ENCODE assay signal across 12 cellular contexts in the genomic region with DNA sequence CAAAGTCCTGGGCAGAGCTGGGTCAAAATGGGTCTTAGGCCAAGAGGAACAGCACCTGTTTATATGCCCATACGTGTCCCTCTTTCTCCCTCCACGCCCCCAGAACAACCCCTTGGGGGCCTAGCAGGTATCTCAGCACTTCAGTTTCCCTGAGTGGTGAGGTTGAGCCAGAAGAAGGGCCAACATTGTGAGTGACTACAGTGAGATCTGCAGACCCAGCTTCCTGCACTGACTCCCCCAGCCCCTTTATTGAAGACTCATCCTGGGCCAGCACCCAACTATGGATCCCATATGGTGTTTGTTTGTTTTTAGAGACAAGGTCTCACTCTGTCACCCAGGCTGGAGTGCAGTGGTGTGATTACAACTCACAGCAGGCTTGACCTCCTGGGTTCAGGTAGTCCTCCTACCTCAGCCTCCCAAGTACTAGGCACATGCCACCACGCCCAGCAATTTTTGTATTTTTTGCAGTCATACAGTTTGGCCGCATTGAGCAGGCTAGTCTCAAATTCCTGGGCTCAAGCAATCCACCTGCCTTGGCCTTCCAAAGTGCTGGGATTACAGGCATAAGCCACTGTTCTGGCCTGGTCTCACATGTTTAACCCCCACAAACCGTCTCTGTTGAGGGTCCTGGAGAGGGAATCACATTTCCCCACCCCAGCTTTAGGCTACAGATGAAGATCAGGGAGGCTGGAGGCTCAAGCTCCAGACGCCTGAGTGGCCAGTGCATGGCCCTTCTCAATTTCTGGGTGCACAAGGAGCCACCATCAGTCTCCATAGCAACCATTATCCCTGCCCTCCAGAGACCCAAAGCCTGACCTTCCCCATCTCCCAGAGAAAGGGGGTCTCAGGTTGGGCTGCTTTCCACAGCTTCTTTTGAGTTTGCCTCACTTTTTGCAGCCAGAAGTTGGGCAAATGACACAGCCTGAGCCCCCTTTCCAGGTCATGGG. TPM values are rescaled to one million over a fixed set of nuclear protein-coding genes. Genes with fewer than 3 reads are reported as not detected.
DNase-seq lines count a peak whose midpoint lies in the region; ATAC-seq and TF ChIP-seq lines count a peak whose summit lies in the region.
"Had no signal": no experiment of that assay in that cellular context is flagged by ENCODE, and none has a peak within 500 bp of the region (broad histone marks: within the 10 kb centered on the region; RNA-seq: fewer than 3 reads in every experiment).

No MANE protein-coding gene starts in this region.

- H3K27me3 ChIP-seq in CD8-positive, alpha-beta T cell (ENCODE audit: insufficient read depth, low read length) = no peaks in the 10 kb centered on the region
- H3K27me3 ChIP-seq in HUES64 (ENCODE audit: insufficient read depth, low read length) (peaks cover 22% of the 10 kb centered on the region), iPS-15b (ENCODE audit: control insufficient read depth, insufficient read depth, low read length) (peaks cover 13% of the 10 kb centered on the region), prostate gland (replicated peaks; ENCODE audit: insufficient read depth) (no peaks in the 10 kb centered on the region)

- 86% methylated on average over 6 of the region's 6 CpGs for WGBS in HUES64
- WGBS in prostate gland = 74% methylated on average over 6 of the region's 6 CpGs

- H3K9me3 ChIP-seq in CD8-positive, alpha-beta T cell (ENCODE audit: low read length) = no peaks in the 10 kb centered on the region
- H3K9me3 ChIP-seq in HUES64 (ENCODE audit: insufficient read depth, low read depth, low read length) (no peaks in the 10 kb centered on the region), iPS-15b (ENCODE audit: control insufficient read depth, insufficient read depth, low read length) (no peaks in the 10 kb centered on the region), prostate gland (no peaks in the 10 kb centered on the region)
- H3K9me3 ChIP-seq: gastrocnemius medialis had no signal

- no peak overlapping the region for H3K27ac Mint-ChIP-seq in CD8-positive, alpha-beta T cell

- no peak for ATAC-seq in CD8-positive, alpha-beta T cell
- ATAC-seq in HG02981 (IDR thresholded peaks at IDR 0.05; ENCODE audit: unreplicated experiment) = no peak
- ATAC-seq: gastrocnemius medialis had no signal

- peaks cover 2% of the 10 kb centered on the region for H3K27me3 Mint-ChIP-seq in CD8-positive, alpha-beta T cell (ENCODE audit: low read depth)

- H3K9me3 Mint-ChIP-seq in CD8-positive, alpha-beta T cell = no peaks in the 10 kb centered on the region

- H3K9ac ChIP-seq in HUES64 (ENCODE audit: low read depth, low read length) = no peak overlapping the region
- H3K9ac ChIP-seq in iPS-15b (ENCODE audit: low read depth, low read length) = no peak overlapping the region

- H3K36me3 Mint-ChIP-seq in CD8-positive, alpha-beta T cell = peaks cover 11% of the 10 kb centered on the region

- no peak overlapping the region for H3K27ac ChIP-seq in CD8-positive, alpha-beta T cell (ENCODE audit: low read depth, low read length)
- peak overlapping the region; percentile 80; the same call in 1 of the 2 replicates for H3K27ac ChIP-seq in HUES64 (ENCODE audit: low read depth, low read length)
- H3K27ac ChIP-seq in prostate gland = peak overlapping the region; percentile 89 to 90

- peaks cover 26% of the 10 kb centered on the region for H3K4me1 ChIP-seq in CD8-positive, alpha-beta T cell (ENCODE audit: insufficient read depth, low read length)
- peaks cover 10% of the 10 kb centered on the region; the same call in 1 of the 2 replicates for H3K4me1 ChIP-seq in HUES64 (ENCODE audit: insufficient read depth, low read length)
- H3K4me1 ChIP-seq in iPS-15b (ENCODE audit: control insufficient read depth, insufficient read depth, low read length) = peaks cover 26% of the 10 kb centered on the region
- H3K4me1 ChIP-seq in prostate gland (replicated peaks) = peaks cover 21% of the 10 kb centered on the region

- POLR2A ChIA-PET in CD8-positive, alpha-beta T cell (lab: Charles Lee) = no interaction called here

- intact Hi-C loops in CD8-positive, alpha-beta T cell (cut with DNase I, micrococcal nuclease) = loop anchor here in 1 of 2 experiments (5.0 kb wide), 1 partner anchor 376 kb away; no protein-coding TSS in a partner anchor
- intact Hi-C loops in prostate gland (cut with DNase I) = no loop called here

- no peak overlapping the region for H3K4me3 ChIP-seq in CD8-positive, alpha-beta T cell (ENCODE audit: low read depth, low read length)
- H3K4me3 ChIP-seq in HUES64 (ENCODE audit: low read length) (peak overlapping the region; percentile 66), iPS-15b (ENCODE audit: low read depth, low read length) (peak overlapping the region; percentile 56), prostate gland (no peak overlapping the region)
- H3K4me3 ChIP-seq: gastrocnemius medialis had no signal

- H3K4me3 Mint-ChIP-seq in CD8-positive, alpha-beta T cell = peak overlapping the region; percentile 76

- H3K36me3 ChIP-seq in CD8-positive, alpha-beta T cell (ENCODE audit: insufficient read depth, low read length) = peaks cover 3% of the 10 kb centered on the region
- H3K36me3 ChIP-seq in HUES64 (ENCODE audit: insufficient read depth, low read length) (peaks cover 10% of the 10 kb centered on the region; the same call in 1 of the 2 replicates), iPS-15b (ENCODE audit: control insufficient read depth, insufficient read depth, low read length) (peaks cover 12% of the 10 kb centered on the region), prostate gland (no peaks in the 10 kb centered on the region)
- H3K36me3 ChIP-seq: gastrocnemius medialis had no signal

- H3K4me1 Mint-ChIP-seq in CD8-positive, alpha-beta T cell (ENCODE audit: low read depth) = peaks cover 50% of the 10 kb centered on the region

- CTCF ChIA-PET in CD8-positive, alpha-beta T cell (lab: Charles Lee) = no interaction called here

- TF ChIP-seq POLR2A in prostate gland (IDR thresholded peaks at IDR 0.05) = no peak

- TF ChIP-seq CTCF in CD8-positive, alpha-beta T cell (IDR thresholded peaks at IDR 0.05) = no peak
- TF ChIP-seq CTCF in prostate gland (IDR thresholded peaks at IDR 0.05) = no peak

- DNase-seq in CD8-positive, alpha-beta T cell = no peak
- DNase-seq in prostate gland (ENCODE audit: low spot score) (no peak), NCI-H345 (lab: John Stamatoyannopoulos, UW) (no peak), Kasumi-1 (lab: John Stamatoyannopoulos, UW) (no peak)
- DNase-seq: activated CD4-positive, alpha-beta T cell treated with anti-CD3 and anti-CD28 coated beads for 48 hours; NCI-H1105; NCI-H748 treated with DMSO at 0.1 percent for 48 hours had no signal

RNA-seq across cellular contexts. Expression of a gene that starts 1.7 kb away (rescaled TPM):
- 1 to 10 TPM; 3.0 to 4.2 TPM for total RNA-seq in CD8-positive, alpha-beta T cell
- 61.0 TPM for polyA plus RNA-seq in HUES64 (2013, experiment 1 of 2)
- 59.7 TPM for polyA plus RNA-seq in HUES64 (2013, experiment 2 of 2)
- 10 to 100 TPM; 20.2 to 33.6 TPM for total RNA-seq in prostate gland
- total RNA-seq: gastrocnemius medialis, mesenteric fat pad had no signal

RNA-seq across cellular contexts. Expression of a gene that starts 3.1 kb away (rescaled TPM):
- total RNA-seq in CD8-positive, alpha-beta T cell = 10 to 100 TPM; 51.5 to 55.6 TPM
- polyA plus RNA-seq in HUES64 (2013, experiment 1 of 2) = 19.7 TPM
- polyA plus RNA-seq in HUES64 (2013, experiment 2 of 2) = 19.0 TPM
- total RNA-seq in prostate gland = 10 to 100 TPM; 31.8 to 35.4 TPM

RNA-seq across cellular contexts. Expression of a gene that starts 13.7 kb away (rescaled TPM):
- 1 to 10 TPM; 3.7 to 5.1 TPM for total RNA-seq in CD8-positive, alpha-beta T cell
- not detected for polyA plus RNA-seq in HUES64 (2013, experiment 1 of 2)
- not detected for polyA plus RNA-seq in HUES64 (2013, experiment 2 of 2)
- 1 to 10 TPM in 1 of 2 donors, under 1 TPM in 1; 0.59 to 2.8 TPM for total RNA-seq in prostate gland
- total RNA-seq: gastrocnemius medialis had no signal

RNA-seq across cellular contexts. Expression of a gene that starts 35.4 kb away (rescaled TPM):
- total RNA-seq in CD8-positive, alpha-beta T cell = 1 to 10 TPM; 6.5 to 8.4 TPM
- polyA plus RNA-seq in HUES64 (2013, experiment 1 of 2) = 18.8 TPM
- 17.5 TPM for polyA plus RNA-seq in HUES64 (2013, experiment 2 of 2)
- total RNA-seq in prostate gland = 10 to 100 TPM; 19.8 to 46.9 TPM

Comparison
In these comparisons a context has a peak if more than half of its experiments do, and no peak if none do; other contexts are left out.
1. H3K4me3 ChIP-seq: peak in HUES64 (single experiment) and iPS-15b (single experiment); none in CD8-positive, alpha-beta T cell (single experiment) and prostate gland (0 of 2).
2. RNA of a gene that starts 1.7 kb away (total RNA-seq): 20.2 to 33.6 TPM in prostate gland; 3.0 to 4.2 TPM in CD8-positive, alpha-beta T cell; every median in the first group is over 4 times any median in the second.